ENCODE assay signal across 17 cellular contexts in the genomic region with DNA sequence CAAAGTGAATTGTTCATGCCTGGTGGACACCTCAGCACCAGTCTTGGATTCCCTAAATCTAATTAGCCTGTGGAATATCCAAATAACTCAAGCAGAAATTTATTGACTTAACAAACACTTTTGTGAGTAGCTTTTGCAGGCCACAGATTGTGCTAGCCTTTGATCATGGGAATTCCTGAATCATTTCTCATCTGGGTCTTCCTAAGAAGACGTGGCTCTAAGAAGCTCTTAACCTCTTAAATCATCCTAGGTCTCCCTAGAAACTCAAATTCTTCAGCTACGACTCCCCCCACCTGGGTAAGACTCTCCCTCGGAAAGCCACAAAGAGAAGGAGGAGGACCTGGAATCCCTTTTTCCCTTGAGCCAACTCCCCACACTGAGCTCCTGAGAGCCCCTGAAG. TPM values are rescaled to one million over a fixed set of nuclear protein-coding genes. Genes with fewer than 3 reads are reported as not detected.
A peak's percentile ranks its signal among the peaks of the same experiment; 100 is the strongest.
DNase-seq lines count a peak whose midpoint lies in the region; ATAC-seq and TF ChIP-seq lines count a peak whose summit lies in the region.
"Had no signal": no experiment of that assay in that cellular context is flagged by ENCODE, and none has a peak within 500 bp of the region (broad histone marks: within the 10 kb centered on the region; RNA-seq: fewer than 3 reads in every experiment).

No MANE protein-coding gene starts in this region.

- no peak for TF ChIP-seq CTCF in Panc1 (IDR thresholded peaks at IDR 0.05)
- TF ChIP-seq CTCF in fibroblast of mammary gland (conservative IDR thresholded peaks at IDR 0.05; ENCODE audit: control insufficient read depth, insufficient read depth, low read depth, low read length): no peak
- TF ChIP-seq CTCF in ovary (IDR thresholded peaks at IDR 0.05): no peak

- in situ Hi-C loops in Panc1 (cut with HindIII; ENCODE audit: low pct_unique_long_range_greater_than_20kb, low sequenced_read_pairs): no loop called here

- ATAC-seq in Panc1: no peak
- ATAC-seq: gastrocnemius medialis; naive thymus-derived CD4-positive, alpha-beta T cell; right cardiac atrium; stimulated activated naive B cell treated with anti-CD40 and anti-IgM and Interleukin-4, amounts not matched to agents 10 μg/mL and 1 μg/mL and 100 μg/mL, for 72 hours had no signal

- H3K9me3 ChIP-seq in Panc1 (ENCODE audit: control insufficient read depth, insufficient read depth, low read depth, low read length) (no peaks in the 10 kb centered on the region; the same call in 1 of the 2 replicates), ovary (no peaks in the 10 kb centered on the region)
- H3K9me3 ChIP-seq: gastrocnemius medialis had no signal

- DNase-seq in EL (peak; percentile 87), Panc1 (ENCODE audit: low read depth, low spot score) (no peak), fibroblast of mammary gland (ENCODE audit: low read depth) (peak; percentile 78), retina (peak; percentile 36), ovary (no peak), GM19240 (ENCODE audit: insufficient read length, low spot score) (no peak), GDM1 (lab: John Stamatoyannopoulos, UW) (no peak)
- DNase-seq in stimulated activated CD4-positive, alpha-beta T cell treated with anti-CD3 and anti-CD28 coated beads, Interleukin-4, amount 100 ng/mL, for 24 hours: no peak
- DNase-seq: activated CD4-positive, alpha-beta T cell treated with anti-CD3 and anti-CD28 coated beads, Interleukin-2, amount 50 U/mL, for 48 hours; gastrocnemius medialis; naive thymus-derived CD4-positive, alpha-beta T cell; NCI-H2029 treated with DMSO at 0.1 percent for 48 hours; NCI-H82; right cardiac atrium; Right ventricle myocardium superior; stimulated activated naive B cell treated with anti-CD40 and anti-IgM and Interleukin-4, amounts not matched to agents 10 μg/mL and 1 μg/mL and 100 μg/mL, for 72 hours; T1000 had no signal

- BruUV-seq in Panc1 (replicated peaks; lab: Mats Ljungman, UMichigan): no TSS peak

- no peaks in the 10 kb centered on the region for H3K36me3 ChIP-seq in Panc1 (ENCODE audit: control insufficient read depth, insufficient read depth, low read length)
- no peaks in the 10 kb centered on the region for H3K36me3 ChIP-seq in ovary
- H3K36me3 ChIP-seq: gastrocnemius medialis had no signal

- 63 to 80% (median 70%) methylated on average over 3 of the region's 3 CpGs for WGBS in ovary, 3 donors

- TF ChIP-seq EP300 in ovary (IDR thresholded peaks at IDR 0.05): no peak

- intact Hi-C loops in Panc1 (cut with micrococcal nuclease; ENCODE audit: unreplicated experiment) (no loop called here), ovary (cut with DNase I) (no loop called here)

- H3K27ac ChIP-seq in Panc1 (ENCODE audit: low read length) (peak overlapping the region; percentile 62), ovary (no peak overlapping the region)

- no peaks in the 10 kb centered on the region for H3K27me3 ChIP-seq in Panc1 (ENCODE audit: control insufficient read depth, insufficient read depth, low read length)
- no peaks in the 10 kb centered on the region for H3K27me3 ChIP-seq in ovary
- H3K27me3 ChIP-seq: gastrocnemius medialis had no signal

- CTCF ChIA-PET in Panc1 (lab: Charles Lee): interaction anchor here (0.7 kb wide), 1 partner anchor 49 kb away, joined by 3 read pairs; no protein-coding TSS in a partner anchor

- H3K4me1 ChIP-seq in Panc1 (ENCODE audit: control insufficient read depth, insufficient read depth, low read length): peaks cover 17% of the 10 kb centered on the region
- peaks cover 4% of the 10 kb centered on the region for H3K4me1 ChIP-seq in ovary (ENCODE audit: insufficient read depth)

- no peak overlapping the region for H3K4me3 ChIP-seq in Panc1 (ENCODE audit: low read depth in 2 of 2, low read length in 2 of 2)
- H3K4me3 ChIP-seq in fibroblast of mammary gland (ENCODE audit: control insufficient read depth, low read depth, low read length): no peak overlapping the region
- H3K4me3 ChIP-seq in ovary: no peak overlapping the region
- H3K4me3 ChIP-seq: gastrocnemius medialis had no signal

- POLR2A ChIA-PET in Panc1 (lab: Charles Lee): no interaction called here

- no peak for TF ChIP-seq POLR2A in ovary (IDR thresholded peaks at IDR 0.05)

RNA-seq across cellular contexts. Expression of gene PSEN2, which starts 53.8 kb away (rescaled TPM):
- total RNA-seq in Panc1 (2021; ENCODE audit: unreplicated experiment) (33.3 TPM), ovary (10 to 100 TPM; 19.4 to 37.0 (median 27.1) TPM)
- 25.4 TPM for polyA plus RNA-seq in Panc1 (2012; ENCODE audit: insufficient read length)
- 10 to 100 TPM; 17.8 to 20.1 TPM for polyA plus RNA-seq in ovary

Comparison
In these comparisons a context has a peak if more than half of its experiments do, and no peak if none do; other contexts are left out.
1. DNase-seq: peak in EL (single experiment), fibroblast of mammary gland (single experiment) and retina (single experiment); none in Panc1 (single experiment), ovary (0 of 5), stimulated activated CD4-positive, alpha-beta T cell treated with anti-CD3 and anti-CD28 coated beads, Interleukin-4, amount 100 ng/mL, for 24 hours (single experiment), GM19240 (single experiment) and GDM1 (single experiment).